In the genomic region with DNA sequence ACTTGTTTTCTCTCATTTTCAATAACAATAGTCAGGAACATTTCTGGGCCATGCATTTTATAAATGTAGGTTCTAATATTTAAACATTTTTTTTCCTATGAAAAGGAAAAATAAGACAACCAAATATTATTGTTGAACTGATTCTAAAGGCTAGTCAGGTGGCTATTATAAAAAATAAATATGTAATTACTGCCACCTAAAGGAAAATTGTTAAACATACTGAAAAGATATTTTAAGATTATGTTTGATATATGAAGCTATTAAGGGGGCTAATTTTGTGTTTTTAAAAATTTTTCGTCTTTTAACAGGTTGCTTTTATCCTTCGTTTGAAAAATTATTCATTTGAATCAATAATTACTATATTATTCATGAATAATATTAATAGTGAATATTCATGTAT, we compare ENCODE assay signal across 2 cellular contexts.
TF ChIP-seq lines count a peak whose summit lies in the region.

No MANE protein-coding gene starts in this region.

TF ChIP-seq in HCT116, 20 proteins besides CTCF, POLR2A, EP300 and RAD21:
- TF ChIP-seq YY1 (IDR thresholded peaks at IDR 0.05; ENCODE audit: extremely low read depth, insufficient replicate concordance, low read depth, low read length) (no peak), CEBPB (IDR thresholded peaks at IDR 0.05; ENCODE audit: low read depth) (no peak), SIN3A (IDR thresholded peaks at IDR 0.05; ENCODE audit: low read depth) (no peak), ZNF274 (IDR thresholded peaks at IDR 0.05; ENCODE audit: low read depth, low read length) (no peak), SRF (IDR thresholded peaks at IDR 0.05; ENCODE audit: low read depth) (no peak)
- TF ChIP-seq, protein P1, sequence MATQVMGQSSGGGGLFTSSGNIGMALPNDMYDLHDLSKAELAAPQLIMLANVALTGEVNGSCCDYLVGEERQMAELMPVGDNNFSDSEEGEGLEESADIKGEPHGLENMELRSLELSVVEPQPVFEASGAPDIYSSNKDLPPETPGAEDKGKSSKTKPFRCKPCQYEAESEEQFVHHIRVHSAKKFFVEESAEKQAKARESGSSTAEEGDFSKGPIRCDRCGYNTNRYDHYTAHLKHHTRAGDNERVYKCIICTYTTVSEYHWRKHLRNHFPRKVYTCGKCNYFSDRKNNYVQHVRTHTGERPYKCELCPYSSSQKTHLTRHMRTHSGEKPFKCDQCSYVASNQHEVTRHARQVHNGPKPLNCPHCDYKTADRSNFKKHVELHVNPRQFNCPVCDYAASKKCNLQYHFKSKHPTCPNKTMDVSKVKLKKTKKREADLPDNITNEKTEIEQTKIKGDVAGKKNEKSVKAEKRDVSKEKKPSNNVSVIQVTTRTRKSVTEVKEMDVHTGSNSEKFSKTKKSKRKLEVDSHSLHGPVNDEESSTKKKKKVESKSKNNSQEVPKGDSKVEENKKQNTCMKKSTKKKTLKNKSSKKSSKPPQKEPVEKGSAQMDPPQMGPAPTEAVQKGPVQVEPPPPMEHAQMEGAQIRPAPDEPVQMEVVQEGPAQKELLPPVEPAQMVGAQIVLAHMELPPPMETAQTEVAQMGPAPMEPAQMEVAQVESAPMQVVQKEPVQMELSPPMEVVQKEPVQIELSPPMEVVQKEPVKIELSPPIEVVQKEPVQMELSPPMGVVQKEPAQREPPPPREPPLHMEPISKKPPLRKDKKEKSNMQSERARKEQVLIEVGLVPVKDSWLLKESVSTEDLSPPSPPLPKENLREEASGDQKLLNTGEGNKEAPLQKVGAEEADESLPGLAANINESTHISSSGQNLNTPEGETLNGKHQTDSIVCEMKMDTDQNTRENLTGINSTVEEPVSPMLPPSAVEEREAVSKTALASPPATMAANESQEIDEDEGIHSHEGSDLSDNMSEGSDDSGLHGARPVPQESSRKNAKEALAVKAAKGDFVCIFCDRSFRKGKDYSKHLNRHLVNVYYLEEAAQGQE (IDR thresholded peaks at IDR 0.05; ENCODE audit: low read depth) = no peak
- TF ChIP-seq, protein P2, sequence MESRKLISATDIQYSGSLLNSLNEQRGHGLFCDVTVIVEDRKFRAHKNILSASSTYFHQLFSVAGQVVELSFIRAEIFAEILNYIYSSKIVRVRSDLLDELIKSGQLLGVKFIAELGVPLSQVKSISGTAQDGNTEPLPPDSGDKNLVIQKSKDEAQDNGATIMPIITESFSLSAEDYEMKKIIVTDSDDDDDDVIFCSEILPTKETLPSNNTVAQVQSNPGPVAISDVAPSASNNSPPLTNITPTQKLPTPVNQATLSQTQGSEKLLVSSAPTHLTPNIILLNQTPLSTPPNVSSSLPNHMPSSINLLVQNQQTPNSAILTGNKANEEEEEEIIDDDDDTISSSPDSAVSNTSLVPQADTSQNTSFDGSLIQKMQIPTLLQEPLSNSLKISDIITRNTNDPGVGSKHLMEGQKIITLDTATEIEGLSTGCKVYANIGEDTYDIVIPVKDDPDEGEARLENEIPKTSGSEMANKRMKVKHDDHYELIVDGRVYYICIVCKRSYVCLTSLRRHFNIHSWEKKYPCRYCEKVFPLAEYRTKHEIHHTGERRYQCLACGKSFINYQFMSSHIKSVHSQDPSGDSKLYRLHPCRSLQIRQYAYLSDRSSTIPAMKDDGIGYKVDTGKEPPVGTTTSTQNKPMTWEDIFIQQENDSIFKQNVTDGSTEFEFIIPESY (IDR thresholded peaks at IDR 0.05; ENCODE audit: extremely low read depth, insufficient replicate concordance, low read length) = no peak
- TF ChIP-seq, protein P3, sequence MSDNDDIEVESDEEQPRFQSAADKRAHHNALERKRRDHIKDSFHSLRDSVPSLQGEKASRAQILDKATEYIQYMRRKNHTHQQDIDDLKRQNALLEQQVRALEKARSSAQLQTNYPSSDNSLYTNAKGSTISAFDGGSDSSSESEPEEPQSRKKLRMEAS (IDR thresholded peaks at IDR 0.05) = no peak

TF ChIP-seq in SK-N-SH, 30 proteins besides CTCF, POLR2A, EP300 and RAD21:
- TF ChIP-seq, protein P4, sequence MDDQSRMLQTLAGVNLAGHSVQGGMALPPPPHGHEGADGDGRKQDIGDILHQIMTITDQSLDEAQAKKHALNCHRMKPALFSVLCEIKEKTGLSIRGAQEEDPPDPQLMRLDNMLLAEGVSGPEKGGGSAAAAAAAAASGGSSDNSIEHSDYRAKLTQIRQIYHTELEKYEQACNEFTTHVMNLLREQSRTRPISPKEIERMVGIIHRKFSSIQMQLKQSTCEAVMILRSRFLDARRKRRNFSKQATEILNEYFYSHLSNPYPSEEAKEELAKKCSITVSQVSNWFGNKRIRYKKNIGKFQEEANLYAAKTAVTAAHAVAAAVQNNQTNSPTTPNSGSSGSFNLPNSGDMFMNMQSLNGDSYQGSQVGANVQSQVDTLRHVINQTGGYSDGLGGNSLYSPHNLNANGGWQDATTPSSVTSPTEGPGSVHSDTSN (IDR thresholded peaks at IDR 0.05) = no peak
- no peak for TF ChIP-seq CHD2 (IDR thresholded peaks at IDR 0.05; ENCODE audit: low read length, partially characterized antibody)
- TF ChIP-seq, protein P2 (IDR thresholded peaks at IDR 0.05; ENCODE audit: borderline replicate concordance, low read depth) = no peak
- no peak for TF ChIP-seq GABPA (IDR thresholded peaks at IDR 0.05; ENCODE audit: low read depth)
- no peak for TF ChIP-seq FOXJ3 (CRISPR knock-in tag; IDR thresholded peaks at IDR 0.05)
- no peak for TF ChIP-seq MXI1 (IDR thresholded peaks at IDR 0.05; ENCODE audit: low read depth, low read length)
- TF ChIP-seq, protein P1 (IDR thresholded peaks at IDR 0.05; ENCODE audit: low read depth, low read length) = no peak
- no peak for TF ChIP-seq JUND (IDR thresholded peaks at IDR 0.05)
- TF ChIP-seq ELF1 (IDR thresholded peaks at IDR 0.05) = no peak
- no peak for TF ChIP-seq SIN3A (IDR thresholded peaks at IDR 0.05; ENCODE audit: borderline replicate concordance, low read depth, low read length)
- TF ChIP-seq SMC3 (IDR thresholded peaks at IDR 0.05; ENCODE audit: low read depth, low read length) = no peak
- no peak for TF ChIP-seq TCF12 (IDR thresholded peaks at IDR 0.05)
- no peak for TF ChIP-seq FOXM1 (IDR thresholded peaks at IDR 0.05; ENCODE audit: low read depth)
- TF ChIP-seq, protein P5, sequence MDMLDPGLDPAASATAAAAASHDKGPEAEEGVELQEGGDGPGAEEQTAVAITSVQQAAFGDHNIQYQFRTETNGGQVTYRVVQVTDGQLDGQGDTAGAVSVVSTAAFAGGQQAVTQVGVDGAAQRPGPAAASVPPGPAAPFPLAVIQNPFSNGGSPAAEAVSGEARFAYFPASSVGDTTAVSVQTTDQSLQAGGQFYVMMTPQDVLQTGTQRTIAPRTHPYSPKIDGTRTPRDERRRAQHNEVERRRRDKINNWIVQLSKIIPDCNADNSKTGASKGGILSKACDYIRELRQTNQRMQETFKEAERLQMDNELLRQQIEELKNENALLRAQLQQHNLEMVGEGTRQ (IDR thresholded peaks at IDR 0.05; ENCODE audit: borderline replicate concordance, low read depth, low read length) = no peak
- TF ChIP-seq RXRA (IDR thresholded peaks at IDR 0.05; ENCODE audit: borderline replicate concordance, low read depth) = no peak
- no peak for TF ChIP-seq NFIC (IDR thresholded peaks at IDR 0.05; ENCODE audit: borderline replicate concordance)
- no peak for TF ChIP-seq TEAD4 (IDR thresholded peaks at IDR 0.05; ENCODE audit: borderline replicate concordance, insufficient read depth)
